10 cellular contexts compared by ENCODE assay signal in the genomic region with DNA sequence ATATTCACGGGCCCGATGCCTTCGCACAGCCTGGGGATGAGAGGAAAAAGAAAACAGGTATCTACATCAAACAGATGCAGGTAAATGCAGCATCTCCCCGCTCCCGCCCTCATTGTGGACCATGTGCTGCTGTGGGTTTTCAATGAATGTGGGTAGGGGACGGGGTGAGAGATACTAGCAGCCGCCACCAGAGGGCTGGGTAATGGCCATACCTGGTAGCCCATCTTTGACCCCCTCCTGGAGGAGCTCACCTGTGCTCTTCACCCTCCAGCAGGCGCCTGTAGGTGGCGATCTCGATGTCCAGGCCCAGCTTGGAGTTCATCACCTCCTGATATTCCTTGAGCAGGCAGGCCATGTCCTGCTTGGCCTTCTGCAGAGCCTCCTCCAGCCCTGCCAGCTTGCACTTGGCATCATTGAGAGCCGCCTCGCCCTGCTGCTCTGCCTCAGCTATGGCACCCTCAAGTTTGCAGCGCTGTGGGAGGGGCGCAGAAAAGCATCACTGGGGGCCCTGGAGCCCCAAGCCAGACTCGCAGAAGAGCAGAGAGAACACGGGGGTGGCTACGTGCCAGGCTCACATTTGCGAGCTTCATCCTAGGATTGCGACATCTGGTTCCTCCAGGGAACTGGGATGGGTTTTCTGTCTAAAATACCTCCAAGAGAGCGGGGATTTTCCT. TPM values are rescaled to one million over a fixed set of nuclear protein-coding genes. Genes with fewer than 3 reads are reported as not detected.
DNase-seq lines count a peak whose midpoint lies in the region; ATAC-seq, FAIRE-seq and TF ChIP-seq lines count a peak whose summit lies in the region.
"Had no signal": no experiment of that assay in that cellular context is flagged by ENCODE, and none has a peak within 500 bp of the region (broad histone marks: within the 10 kb centered on the region; RNA-seq: fewer than 3 reads in every experiment).

No MANE protein-coding gene starts in this region.

- TF ChIP-seq CTCF in BE2C (IDR thresholded peaks at IDR 0.05; ENCODE audit: low read depth, low read length) (peak; percentile 34), keratinocyte (optimal IDR thresholded peaks at IDR 0.05 in 1 of 3, IDR thresholded peaks at IDR 0.05 in 1 of 3, conservative IDR thresholded peaks at IDR 0.05 in 1 of 3; ENCODE audit: extremely low read depth in 1 of 3, insufficient read depth in 2 of 3, low read length in 3 of 3) (peak; percentile 65 to 72 (median 65))

- H4K20me1 ChIP-seq in GM23248 (ENCODE audit: insufficient read depth) (no peaks in the 10 kb centered on the region), keratinocyte (ENCODE audit: control insufficient read depth, extremely low read depth, insufficient read depth, low read length) (no peaks in the 10 kb centered on the region)

- in situ Hi-C loops in GM23248 (cut with MboI): loop anchor here (25.0 kb wide), 1 partner anchor 591 kb away; no protein-coding TSS in a partner anchor

- H3K4me3 ChIP-seq in BE2C (ENCODE audit: low read depth, low read length) (no peak overlapping the region), GM23248 (no peak overlapping the region), keratinocyte (ENCODE audit: control insufficient read depth in 2 of 3, extremely low read depth in 1 of 3, insufficient read depth in 2 of 3, low read depth in 1 of 3, low read length in 3 of 3) (no peak overlapping the region)

- dilution Hi-C loops in keratinocyte (cut with MboI; ENCODE audit: extremely low pct_ligation_motif_present, low sequenced_read_pairs): no loop called here

- H3K9ac ChIP-seq in GM23248 (no peak overlapping the region), keratinocyte (ENCODE audit: control insufficient read depth, extremely low read depth, insufficient read depth, low read length) (no peak overlapping the region)

- peaks cover 5% of the 10 kb centered on the region for H3K4me1 ChIP-seq in BE2C
- H3K4me1 ChIP-seq in GM23248 (ENCODE audit: insufficient read depth): no peaks in the 10 kb centered on the region
- peaks cover 22% of the 10 kb centered on the region for H3K4me1 ChIP-seq in keratinocyte (ENCODE audit: control insufficient read depth, extremely low read depth, insufficient read depth, low read length)

- no peaks in the 10 kb centered on the region for H3K9me2 ChIP-seq in GM23248 (ENCODE audit: insufficient read depth)

- H3K4me2 ChIP-seq in GM23248 (ENCODE audit: unreplicated experiment) (no peak overlapping the region), keratinocyte (ENCODE audit: control insufficient read depth, extremely low read depth, insufficient read depth, low read depth, low read length) (no peak overlapping the region)

- H3F3A ChIP-seq in GM23248 (ENCODE audit: insufficient read depth): no peaks in the 10 kb centered on the region

- peak; percentile 17 for FAIRE-seq in keratinocyte (lab: Jason Lieb, UNC)
- FAIRE-seq: islet of Langerhans had no signal

- H3K27me3 ChIP-seq in BE2C (no peaks in the 10 kb centered on the region; the same call in 1 of the 2 replicates), GM23248 (replicated peaks; ENCODE audit: insufficient read depth) (peaks cover 32% of the 10 kb centered on the region), keratinocyte (ENCODE audit: control insufficient read depth, extremely low read depth, insufficient read depth, low read length) (no peaks in the 10 kb centered on the region)

- H2AFZ ChIP-seq in GM23248 (no peak overlapping the region), keratinocyte (ENCODE audit: control insufficient read depth, low read length) (no peak overlapping the region)

- DNase-seq in BE2C (no peak), GM23248 (peak; percentile 56), RPMI8226 (peak; percentile 80), keratinocyte (ENCODE audit: low read depth, low spot score) (no peak), amniotic stem cell (lab: John Stamatoyannopoulos, UW) (no peak)

- H3K27ac ChIP-seq in GM23248 (no peak overlapping the region), keratinocyte (ENCODE audit: control insufficient read depth, insufficient read depth, low read length) (no peak overlapping the region)

- H3K9me1 ChIP-seq in keratinocyte (ENCODE audit: control insufficient read depth, extremely low read depth, insufficient read depth, low read length): no peaks in the 10 kb centered on the region

- H3K79me2 ChIP-seq in GM23248 (ENCODE audit: insufficient read depth): no peaks in the 10 kb centered on the region
- no peaks in the 10 kb centered on the region for H3K79me2 ChIP-seq in keratinocyte (ENCODE audit: control insufficient read depth, insufficient read depth, low read length)

- 40 to 43% methylated on average over 20 of the region's 20 CpGs for WGBS in GM23248 (ENCODE audit: low coverage in 1 of 2, low lambda C conversion rate in 2 of 2, missing lambda C conversion rate in 2 of 2), 2 experiments

- H3K36me3 ChIP-seq in BE2C: no peaks in the 10 kb centered on the region
- H3K36me3 ChIP-seq in GM23248 (ENCODE audit: low read depth): no peaks in the 10 kb centered on the region
- H3K36me3 ChIP-seq in keratinocyte (ENCODE audit: control insufficient read depth in 2 of 2, extremely low read depth in 1 of 2, insufficient read depth in 2 of 2, low read length in 2 of 2): no peaks in the 10 kb centered on the region

- no peak for ATAC-seq in HG03460 (IDR thresholded peaks at IDR 0.05; ENCODE audit: unreplicated experiment)
- no peak for ATAC-seq in HG03025 (IDR thresholded peaks at IDR 0.05; ENCODE audit: low FRiP score, unreplicated experiment)
- ATAC-seq in HG02571 (IDR thresholded peaks at IDR 0.05; ENCODE audit: unreplicated experiment): no peak

- H3K9me3 ChIP-seq in BE2C (no peaks in the 10 kb centered on the region), GM23248 (ENCODE audit: low read depth) (no peaks in the 10 kb centered on the region), keratinocyte (ENCODE audit: control insufficient read depth, low read depth, low read length) (no peaks in the 10 kb centered on the region)

RNA-seq across cellular contexts. Expression of gene KRT82, which starts 10.2 kb away (rescaled TPM):
- not detected for polyA plus RNA-seq in BE2C (2012; ENCODE audit: insufficient read depth, insufficient read length, low read depth)
- not detected in 2 replicates for total RNA-seq in GM23248 (2014; rRNA removed; shearing (Covaris generic))
- polyA plus RNA-seq in GM23248 (2016; fragmentation: Nextera tagmentation; extraction: Ambion mirVana) (not detected in 2 replicates), keratinocyte (0.03 TPM in 1 of 3 replicates, not detected in the others)
- 0.10 TPM for polyA plus RNA-seq in keratinocyte (2011; ENCODE audit: low read depth)
- polyA plus RNA-seq in keratinocyte (2011; cell fraction: cytosol; rRNA removed): not detected in 2 replicates
- polyA plus RNA-seq in keratinocyte (2011; cell fraction: nucleus; rRNA removed): not detected in 2 replicates
- 0.25 TPM in 1 of 2 replicates, not detected in the other for polyA plus RNA-seq in keratinocyte (2012; ENCODE audit: low replicate concordance)
- not detected in 3 replicates for polyA minus RNA-seq in keratinocyte
- not detected for polyA minus RNA-seq in keratinocyte (2011; cell fraction: cytosol; rRNA and poly(A)+ RNA removed)
- not detected in 2 replicates for polyA minus RNA-seq in keratinocyte (2011; cell fraction: nucleus; rRNA and poly(A)+ RNA removed)
- total RNA-seq: LHCN-M2 had no signal

RNA-seq across cellular contexts. Expression of gene KRT84, which starts 10.4 kb away (rescaled TPM):
- polyA plus RNA-seq in BE2C (2012; ENCODE audit: insufficient read depth, insufficient read length, low read depth): not detected
- not detected in 2 replicates for total RNA-seq in GM23248 (2014; rRNA removed; shearing (Covaris generic))
- polyA plus RNA-seq in GM23248 (2016; fragmentation: Nextera tagmentation; extraction: Ambion mirVana) (not detected in 2 replicates), keratinocyte (0.05 to 0.13 TPM (median 0.10 TPM) in 3 replicates)
- polyA plus RNA-seq in keratinocyte (2011; ENCODE audit: low read depth): 0.50 TPM
- polyA plus RNA-seq in keratinocyte (2011; cell fraction: cytosol; rRNA removed): 0.02 and 0.08 TPM in 2 replicates
- polyA plus RNA-seq in keratinocyte (2011; cell fraction: nucleus; rRNA removed): 0.06 and 0.24 TPM in 2 replicates
- 0.34 TPM in 1 of 2 replicates, not detected in the other for polyA plus RNA-seq in keratinocyte (2012; ENCODE audit: low replicate concordance)
- 0.20 TPM in 1 of 3 replicates, not detected in the others for polyA minus RNA-seq in keratinocyte
- not detected for polyA minus RNA-seq in keratinocyte (2011; cell fraction: cytosol; rRNA and poly(A)+ RNA removed)
- polyA minus RNA-seq in keratinocyte (2011; cell fraction: nucleus; rRNA and poly(A)+ RNA removed): 0.21 TPM in 1 of 2 replicates, not detected in the other
- total RNA-seq: LHCN-M2 had no signal

RNA-seq across cellular contexts. Expression of gene KRT85, which starts 28.6 kb away (rescaled TPM):
- polyA plus RNA-seq in BE2C (2012; ENCODE audit: insufficient read depth, insufficient read length, low read depth): not detected
- total RNA-seq in GM23248 (2014; rRNA removed; shearing (Covaris generic)): not detected in 2 replicates
- polyA plus RNA-seq in GM23248 (2016; fragmentation: Nextera tagmentation; extraction: Ambion mirVana): not detected in 2 replicates
- not detected in 3 replicates for polyA plus RNA-seq in keratinocyte
- not detected for polyA plus RNA-seq in keratinocyte (2011; ENCODE audit: low read depth)
- not detected in 2 replicates for polyA plus RNA-seq in keratinocyte (2011; cell fraction: cytosol; rRNA removed)
- polyA plus RNA-seq in keratinocyte (2011; cell fraction: nucleus; rRNA removed): not detected in 2 replicates
- not detected in 2 replicates for polyA plus RNA-seq in keratinocyte (2012; ENCODE audit: low replicate concordance)
- not detected in 3 replicates for polyA minus RNA-seq in keratinocyte
- polyA minus RNA-seq in keratinocyte (2011; cell fraction: cytosol; rRNA and poly(A)+ RNA removed): not detected
- polyA minus RNA-seq in keratinocyte (2011; cell fraction: nucleus; rRNA and poly(A)+ RNA removed): not detected in 2 replicates
- total RNA-seq: LHCN-M2 had no signal

RNA-seq across cellular contexts. Expression of gene KRT75, which starts 38.3 kb away (rescaled TPM):
- polyA plus RNA-seq in BE2C (2012; ENCODE audit: insufficient read depth, insufficient read length, low read depth): not detected
- not detected in 2 replicates for total RNA-seq in GM23248 (2014; rRNA removed; shearing (Covaris generic))
- not detected in 2 replicates for polyA plus RNA-seq in GM23248 (2016; fragmentation: Nextera tagmentation; extraction: Ambion mirVana)
- polyA plus RNA-seq in keratinocyte: 59.4 to 151 TPM (median 60.5 TPM) in 3 replicates
- polyA plus RNA-seq in keratinocyte (2011; ENCODE audit: low read depth): 143 TPM
- 91.3 and 121 TPM in 2 replicates for polyA plus RNA-seq in keratinocyte (2011; cell fraction: cytosol; rRNA removed)
- polyA plus RNA-seq in keratinocyte (2011; cell fraction: nucleus; rRNA removed): 151 and 198 TPM in 2 replicates
- polyA plus RNA-seq in keratinocyte (2012; ENCODE audit: low replicate concordance): 57.0 and 152 TPM in 2 replicates
- 77.0 to 171 TPM (median 89.5 TPM) in 3 replicates for polyA minus RNA-seq in keratinocyte
- polyA minus RNA-seq in keratinocyte (2011; cell fraction: cytosol; rRNA and poly(A)+ RNA removed): 144 TPM
- 87.8 and 113 TPM in 2 replicates for polyA minus RNA-seq in keratinocyte (2011; cell fraction: nucleus; rRNA and poly(A)+ RNA removed)
- total RNA-seq: LHCN-M2 had no signal

RNA-seq across cellular contexts. Expression of gene KRT6B, which starts 56.0 kb away (rescaled TPM):
- not detected for polyA plus RNA-seq in BE2C (2012; ENCODE audit: insufficient read depth, insufficient read length, low read depth)
- total RNA-seq in GM23248 (2014; rRNA removed; shearing (Covaris generic)): not detected in 2 replicates
- polyA plus RNA-seq in GM23248 (2016; fragmentation: Nextera tagmentation; extraction: Ambion mirVana): not detected in 2 replicates
- polyA plus RNA-seq in keratinocyte: 1,722 to 4,902 TPM (median 2,016 TPM) in 3 replicates
- 2,938 TPM for polyA plus RNA-seq in keratinocyte (2011; ENCODE audit: low read depth)
- 2,812 and 3,083 TPM in 2 replicates for polyA plus RNA-seq in keratinocyte (2011; cell fraction: cytosol; rRNA removed)
- polyA plus RNA-seq in keratinocyte (2011; cell fraction: nucleus; rRNA removed): 2,797 and 2,980 TPM in 2 replicates
- polyA plus RNA-seq in keratinocyte (2012; ENCODE audit: low replicate concordance): 1,858 and 2,565 TPM in 2 replicates
- 2,114 to 3,991 TPM (median 2,742 TPM) in 3 replicates for polyA minus RNA-seq in keratinocyte
- polyA minus RNA-seq in keratinocyte (2011; cell fraction: cytosol; rRNA and poly(A)+ RNA removed): 3,211 TPM
- polyA minus RNA-seq in keratinocyte (2011; cell fraction: nucleus; rRNA and poly(A)+ RNA removed): 1,354 and 1,584 TPM in 2 replicates
- total RNA-seq: LHCN-M2 had no signal

Comparison
In these comparisons a context has a peak if more than half of its experiments do, and no peak if none do; other contexts are left out.
1. DNase-seq: peak in GM23248 (single experiment) and RPMI8226 (single experiment); none in BE2C (single experiment), keratinocyte (single experiment) and amniotic stem cell (single experiment).